1 cellular context compared by ENCODE assay signal in genomic region chr17:82400830-82401229, GRCh38.
TF ChIP-seq lines count a peak whose summit lies in the region.

No MANE protein-coding gene starts in this region.

TF ChIP-seq in GM23338, 12 proteins besides CTCF, POLR2A, EP300 and RAD21 (continued from another document):
- no peak for TF ChIP-seq ETS1 (IDR thresholded peaks at IDR 0.05)
- no peak for TF ChIP-seq STAT1 (IDR thresholded peaks at IDR 0.05; ENCODE audit: unreplicated experiment)
- TF ChIP-seq ZNF462 (CRISPR knock-in tag; IDR thresholded peaks at IDR 0.05) = no peak
- no peak for TF ChIP-seq EZH2 (IDR thresholded peaks at IDR 0.05; ENCODE audit: low read depth, unreplicated experiment)
- TF ChIP-seq JUNB (IDR thresholded peaks at IDR 0.05; ENCODE audit: unreplicated experiment) = no peak
